Comparison of ENCODE assay signal across 13 cellular contexts in genomic region chr13:82480415-82480814, GRCh38.
DNase-seq lines count a peak whose midpoint lies in the region; ATAC-seq and TF ChIP-seq lines count a peak whose summit lies in the region.
"Had no signal": no experiment of that assay in that cellular context is flagged by ENCODE, and none has a peak within 500 bp of the region (broad histone marks: within the 10 kb centered on the region; RNA-seq: fewer than 3 reads in every experiment).

No MANE protein-coding gene starts in this region.

- no peak for ATAC-seq in SK-N-SH treated with all-trans-retinoic acid at 6 μM for 48 hours

- no peaks in the 10 kb centered on the region for H3F3A ChIP-seq in SK-N-SH (replicated peaks; ENCODE audit: insufficient read depth)

- intact Hi-C loops in colonic mucosa (cut with DNase I), result no loop called here

- H3K9ac ChIP-seq in SK-N-SH (no peak overlapping the region), colonic mucosa (ENCODE audit: low read depth in 2 of 2, low read length in 2 of 2) (no peak overlapping the region)

- TF ChIP-seq EP300 in SK-N-SH (IDR thresholded peaks at IDR 0.05; ENCODE audit: borderline replicate concordance in 1 of 2, low read depth in 1 of 2, low read length in 1 of 2), result no peak

- no peak overlapping the region for H3K27ac ChIP-seq in SK-N-SH (ENCODE audit: low read depth in 2 of 2, low read length in 1 of 2)
- no peak overlapping the region for H3K27ac ChIP-seq in colonic mucosa
- H3K27ac ChIP-seq: HL-60 had no signal

- in situ Hi-C loops in astrocyte of the spinal cord (cut with HindIII; ENCODE audit: low sequenced_read_pairs), result no loop called here

- WGBS in SK-N-SH (ENCODE audit: low lambda C conversion rate), result 5% methylated on average over 2 of the region's 2 CpGs

- H3K36me3 ChIP-seq in SK-N-SH (replicated peaks in 1 of 2; ENCODE audit: control insufficient read depth in 1 of 2, insufficient read depth in 2 of 2, low read length in 1 of 2) (no peaks in the 10 kb centered on the region), colonic mucosa (no peaks in the 10 kb centered on the region)

- no peaks in the 10 kb centered on the region for H3K27me3 ChIP-seq in SK-N-SH (ENCODE audit: insufficient read depth)
- no peaks in the 10 kb centered on the region for H3K27me3 ChIP-seq in colonic mucosa

- H3K4me3 ChIP-seq in SK-N-SH (ENCODE audit: low read depth in 2 of 2, low read length in 1 of 2) (no peak overlapping the region), astrocyte of the spinal cord (ENCODE audit: low read depth, low read length) (no peak overlapping the region), colonic mucosa (no peak overlapping the region)

- no peaks in the 10 kb centered on the region for H3K9me2 ChIP-seq in SK-N-SH

- POLR2A ChIA-PET in SK-N-SH (lab: Yijun Ruan, JAX), result no interaction called here

- no peak overlapping the region for H2AFZ ChIP-seq in SK-N-SH (ENCODE audit: low read depth)

- no peak overlapping the region for H3K4me2 ChIP-seq in SK-N-SH

- CTCF ChIA-PET in SK-N-SH (lab: Yijun Ruan, JAX), result interaction anchor here (0.8 to 1.4 kb wide), 5 partner anchors 13 to 138 kb away, joined by 3 to 5 read pairs (median 3); no protein-coding TSS in a partner anchor

- H3K9me3 ChIP-seq in SK-N-SH (no peaks in the 10 kb centered on the region), colonic mucosa (no peaks in the 10 kb centered on the region)

- no peaks in the 10 kb centered on the region for H4K20me1 ChIP-seq in SK-N-SH (ENCODE audit: insufficient read depth)

- no peak for TF ChIP-seq RAD21 in SK-N-SH (IDR thresholded peaks at IDR 0.05; ENCODE audit: low read length)

- no peaks in the 10 kb centered on the region for H3K79me2 ChIP-seq in SK-N-SH (ENCODE audit: insufficient read depth)

- DNase-seq in SK-N-SH (no peak), NCI-H1694 treated with DMSO at 0.1 percent for 48 hours (lab: John Stamatoyannopoulos, UW) (peak; percentile 4), astrocyte of the spinal cord (ENCODE audit: low read depth, low spot score) (no peak), renal cortical epithelial cell (ENCODE audit: low read depth) (peak; percentile 6), MV-4-11 (lab: John Stamatoyannopoulos, UW) (no peak), SKM-1 treated with dmso at 0.1 percent for 144 hours (lab: John Stamatoyannopoulos, UW; ENCODE audit: unreplicated experiment) (no peak), colonic mucosa (no peak)
- DNase-seq: activated CD4-positive, CD25-positive, alpha-beta regulatory T cell; activated naive CD4-positive, alpha-beta T cell treated with anti-CD3 and anti-CD28 coated beads for 36 hours; DMS79; NCI-H524 treated with DMSO at 0.1 percent for 48 hours had no signal

- TF ChIP-seq CTCF in SK-N-SH (IDR thresholded peaks at IDR 0.05), result peak; percentile 66
- peak; percentile 22 for TF ChIP-seq CTCF in astrocyte of the spinal cord (IDR thresholded peaks at IDR 0.05; ENCODE audit: low read depth, low read length)
- TF ChIP-seq CTCF in colonic mucosa (IDR thresholded peaks at IDR 0.05), result no peak

- no peaks in the 10 kb centered on the region for H3K4me1 ChIP-seq in SK-N-SH (ENCODE audit: control insufficient read depth in 1 of 2, insufficient read depth in 2 of 2, low read depth in 1 of 2, low read length in 1 of 2)
- H3K4me1 ChIP-seq in colonic mucosa, result no peaks in the 10 kb centered on the region

TF ChIP-seq in SK-N-SH, 30 proteins besides CTCF, POLR2A, EP300 and RAD21:
- no peak for TF ChIP-seq MXI1 (IDR thresholded peaks at IDR 0.05; ENCODE audit: low read depth, low read length)
- no peak for TF ChIP-seq POLR2AphosphoS5 (IDR thresholded peaks at IDR 0.05; ENCODE audit: low read depth, low read length)
- no peak for TF ChIP-seq MEF2A (IDR thresholded peaks at IDR 0.05; ENCODE audit: borderline replicate concordance, low read depth)
- no peak for TF ChIP-seq TCF12 (IDR thresholded peaks at IDR 0.05)
- TF ChIP-seq GATA2 (CRISPR knock-in tag; IDR thresholded peaks at IDR 0.05), result no peak
- no peak for TF ChIP-seq RFX5 (IDR thresholded peaks at IDR 0.05; ENCODE audit: low read length)

TF ChIP-seq in SK-N-SH treated with all-trans-retinoic acid at 6 μM for 48 hours, 23 proteins besides CTCF, POLR2A, EP300 and RAD21:
- TF ChIP-seq TCF4 (CRISPR knock-in tag; IDR thresholded peaks at IDR 0.05; ENCODE audit: borderline replicate concordance) (no peak), ZFP30 (CRISPR knock-in tag; IDR thresholded peaks at IDR 0.05) (no peak), BACH2 (CRISPR knock-in tag; IDR thresholded peaks at IDR 0.05; ENCODE audit: borderline replicate concordance) (no peak), ARNTL (CRISPR knock-in tag; IDR thresholded peaks at IDR 0.05; ENCODE audit: borderline replicate concordance, low read depth) (no peak), CREB5 (CRISPR knock-in tag; IDR thresholded peaks at IDR 0.05; ENCODE audit: low read depth) (no peak)

Comparison
In these comparisons a context has a peak if more than half of its experiments do, and no peak if none do; other contexts are left out.
1. DNase-seq: peak in NCI-H1694 treated with DMSO at 0.1 percent for 48 hours (single experiment) and renal cortical epithelial cell (single experiment); none in SK-N-SH (single experiment), astrocyte of the spinal cord (single experiment), MV-4-11 (single experiment), SKM-1 treated with dmso at 0.1 percent for 144 hours (single experiment) and colonic mucosa (single experiment).